Comparison of ENCODE assay signal across 26 cellular contexts in the genomic region with DNA sequence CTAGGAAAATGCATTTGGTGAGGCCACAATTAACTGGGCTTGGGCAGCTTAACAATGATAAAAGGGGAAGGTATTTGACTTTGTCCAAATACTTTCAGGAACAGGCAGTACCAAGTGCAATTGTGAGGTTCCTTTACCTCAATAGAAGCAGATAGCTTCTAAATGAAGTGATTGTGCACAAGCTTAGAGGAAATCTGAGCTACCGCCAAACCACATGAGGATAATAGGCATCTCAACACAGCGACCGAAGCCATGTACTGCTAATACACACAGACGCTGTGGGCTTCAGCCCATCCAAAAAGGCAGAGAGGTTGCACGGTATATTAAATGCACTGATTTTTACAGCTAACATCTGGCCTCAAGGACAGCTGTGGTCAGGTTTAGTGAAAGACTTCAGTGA.
DNase-seq lines count a peak whose midpoint lies in the region; ATAC-seq and TF ChIP-seq lines count a peak whose summit lies in the region.
"Had no signal": no experiment of that assay in that cellular context is flagged by ENCODE, and none has a peak within 500 bp of the region (broad histone marks: within the 10 kb centered on the region; RNA-seq: fewer than 3 reads in every experiment).

No MANE protein-coding gene starts in this region.

- peaks cover 3% of the 10 kb centered on the region; the same call in 1 of the 2 replicates for H3K27me3 Mint-ChIP-seq in HFFc6 (ENCODE audit: insufficient read depth)
- H3K27me3 Mint-ChIP-seq: progenitor cell of endocrine pancreas had no signal

- ATAC-seq in HG03460 (IDR thresholded peaks at IDR 0.05; ENCODE audit: unreplicated experiment), result no peak
- ATAC-seq: heart left ventricle; K562; left colon; natural killer cell; stimulated activated naive CD8-positive, alpha-beta T cell treated with anti-CD3 and anti-CD28 coated beads, Interleukin-15, Interleukin-2, amounts not matched to agents 100 U/mL and 50 U/mL, for 24 hours; WTC11 had no signal

- no peak overlapping the region for H3K27ac Mint-ChIP-seq in HFFc6
- H3K27ac Mint-ChIP-seq: activated naive CD8-positive, alpha-beta T cell; H9; natural killer cell; progenitor cell of endocrine pancreas; WTC11 had no signal

- H4K20me1 ChIP-seq in osteoblast (ENCODE audit: insufficient read depth, low read length), result no peaks in the 10 kb centered on the region
- H4K20me1 ChIP-seq: BLaER1 treated with 17β-estradiol and CSF1 and Interleukin-3, amounts not matched to agents 10 nM and 100 nM had no signal

- peak overlapping the region; percentile 62 for H3K4me2 ChIP-seq in osteoblast (ENCODE audit: insufficient read depth, low read length)
- H3K4me2 ChIP-seq: BLaER1 treated with 17β-estradiol and CSF1 and Interleukin-3, amounts not matched to agents 10 nM and 100 nM had no signal

- DNase-seq in MG63 (peak; percentile 33), fibroblast of gingiva (ENCODE audit: low read depth) (peak; percentile 56), osteoblast (ENCODE audit: insufficient read length, low spot score, missing footprints) (peak; percentile 46), HFFc6 (no peak), GF-D8 (lab: John Stamatoyannopoulos, UW) (no peak), HuH-7.5 (ENCODE audit: low spot score) (no peak)
- DNase-seq: H9; heart left ventricle; left colon; natural killer cell; NCI-H146; NCI-H2171; NCI-H524; Peyer's patch; stimulated activated CD4-positive, alpha-beta T cell treated with anti-CD3 and anti-CD28 coated beads, Interleukin-4, amount 100 ng/mL, for 1 hour; stimulated activated naive CD8-positive, alpha-beta T cell treated with anti-CD3 and anti-CD28 coated beads, Interleukin-15, Interleukin-2, amounts not matched to agents 100 U/mL and 50 U/mL, for 24 hours; T1000; transverse colon had no signal

- no peaks in the 10 kb centered on the region for H3K27me3 ChIP-seq in ACC112 (ENCODE audit: insufficient read depth, low read length)
- H3K27me3 ChIP-seq in MG63, result no peaks in the 10 kb centered on the region
- no peaks in the 10 kb centered on the region for H3K27me3 ChIP-seq in osteoblast (ENCODE audit: insufficient read depth, low read length)
- H3K27me3 ChIP-seq: BLaER1 treated with 17β-estradiol and CSF1 and Interleukin-3, amounts not matched to agents 10 nM and 100 nM; esophagus muscularis mucosa; heart left ventricle; Peyer's patch; transverse colon had no signal

- H3K4me1 ChIP-seq in ACC112 (ENCODE audit: control insufficient read depth, insufficient read depth, low read length, unreplicated experiment), result peaks cover 39% of the 10 kb centered on the region
- peaks cover 20% of the 10 kb centered on the region for H3K4me1 ChIP-seq in osteoblast (ENCODE audit: insufficient read depth, low read length)
- H3K4me1 ChIP-seq: BLaER1 treated with 17β-estradiol and CSF1 and Interleukin-3, amounts not matched to agents 10 nM and 100 nM; Peyer's patch had no signal

- no peak overlapping the region for H3K4me3 Mint-ChIP-seq in HFFc6
- H3K4me3 Mint-ChIP-seq: activated naive CD8-positive, alpha-beta T cell; H9; natural killer cell; WTC11 had no signal

- peak overlapping the region; percentile 72 for H3K4me3 ChIP-seq in ACC112 (ENCODE audit: low read depth, low read length)
- no peak overlapping the region for H3K4me3 ChIP-seq in MG63
- peak overlapping the region; percentile 21 for H3K4me3 ChIP-seq in osteoblast (ENCODE audit: insufficient read depth, low read length)
- H3K4me3 ChIP-seq: BLaER1 treated with 17β-estradiol and CSF1 and Interleukin-3, amounts not matched to agents 10 nM and 100 nM; heart left ventricle; K562; Peyer's patch; transverse colon had no signal

- H3K36me3 Mint-ChIP-seq in HFFc6 (ENCODE audit: low read depth), result no peaks in the 10 kb centered on the region
- H3K36me3 Mint-ChIP-seq: activated naive CD8-positive, alpha-beta T cell; natural killer cell had no signal

- no peaks in the 10 kb centered on the region for H3K79me2 ChIP-seq in ACC112 (ENCODE audit: control insufficient read depth, insufficient read depth, low read length, unreplicated experiment)
- H3K79me2 ChIP-seq in osteoblast (ENCODE audit: insufficient read depth, low read length), result no peaks in the 10 kb centered on the region

- H3K27ac ChIP-seq in ACC112 (ENCODE audit: low read depth, low read length), result peak overlapping the region; percentile 81
- H3K27ac ChIP-seq in osteoblast (ENCODE audit: low read depth, low read length), result peak overlapping the region; percentile 2
- H3K27ac ChIP-seq: BLaER1 treated with 17β-estradiol and CSF1 and Interleukin-3, amounts not matched to agents 10 nM and 100 nM; Peyer's patch had no signal

- no peaks in the 10 kb centered on the region for H3K9me3 Mint-ChIP-seq in HFFc6
- H3K9me3 Mint-ChIP-seq: natural killer cell had no signal

- H2AFZ ChIP-seq in ACC112 (ENCODE audit: low read length, unreplicated experiment) (peak overlapping the region; percentile 52), osteoblast (ENCODE audit: low read length) (no peak overlapping the region)

- no peaks in the 10 kb centered on the region for H3K36me3 ChIP-seq in ACC112 (ENCODE audit: insufficient read depth, low read length)
- no peaks in the 10 kb centered on the region for H3K36me3 ChIP-seq in MG63
- H3K36me3 ChIP-seq in osteoblast (ENCODE audit: insufficient read depth, low read length), result no peaks in the 10 kb centered on the region
- H3K36me3 ChIP-seq: BLaER1 treated with 17β-estradiol and CSF1 and Interleukin-3, amounts not matched to agents 10 nM and 100 nM; esophagus muscularis mucosa; heart left ventricle; Peyer's patch; transverse colon had no signal

- peaks cover 6% of the 10 kb centered on the region; the same call in 1 of the 2 replicates for H3K4me1 Mint-ChIP-seq in HFFc6 (ENCODE audit: low read depth)
- H3K4me1 Mint-ChIP-seq: natural killer cell, WTC11 had no signal

- H3K9me3 ChIP-seq in MG63, result no peaks in the 10 kb centered on the region; the same call in 1 of the 2 replicates
- no peaks in the 10 kb centered on the region for H3K9me3 ChIP-seq in osteoblast (ENCODE audit: low read depth, low read length)
- H3K9me3 ChIP-seq: BLaER1 treated with 17β-estradiol and CSF1 and Interleukin-3, amounts not matched to agents 10 nM and 100 nM; esophagus muscularis mucosa; heart left ventricle; Peyer's patch; transverse colon had no signal

- no peak for TF ChIP-seq CTCF in osteoblast (IDR thresholded peaks at IDR 0.05; ENCODE audit: extremely low read depth, low read depth, low read length)
- no peak for TF ChIP-seq CTCF in HFFc6 (IDR thresholded peaks at IDR 0.05)

Comparison
In these comparisons a context has a peak if more than half of its experiments do, and no peak if none do; other contexts are left out.
1. DNase-seq: peak in MG63 (single experiment), fibroblast of gingiva (single experiment) and osteoblast (single experiment); none in HFFc6 (single experiment), GF-D8 (single experiment) and HuH-7.5 (single experiment).